ENCODE assay signal across 1 cellular context in the genomic region with DNA sequence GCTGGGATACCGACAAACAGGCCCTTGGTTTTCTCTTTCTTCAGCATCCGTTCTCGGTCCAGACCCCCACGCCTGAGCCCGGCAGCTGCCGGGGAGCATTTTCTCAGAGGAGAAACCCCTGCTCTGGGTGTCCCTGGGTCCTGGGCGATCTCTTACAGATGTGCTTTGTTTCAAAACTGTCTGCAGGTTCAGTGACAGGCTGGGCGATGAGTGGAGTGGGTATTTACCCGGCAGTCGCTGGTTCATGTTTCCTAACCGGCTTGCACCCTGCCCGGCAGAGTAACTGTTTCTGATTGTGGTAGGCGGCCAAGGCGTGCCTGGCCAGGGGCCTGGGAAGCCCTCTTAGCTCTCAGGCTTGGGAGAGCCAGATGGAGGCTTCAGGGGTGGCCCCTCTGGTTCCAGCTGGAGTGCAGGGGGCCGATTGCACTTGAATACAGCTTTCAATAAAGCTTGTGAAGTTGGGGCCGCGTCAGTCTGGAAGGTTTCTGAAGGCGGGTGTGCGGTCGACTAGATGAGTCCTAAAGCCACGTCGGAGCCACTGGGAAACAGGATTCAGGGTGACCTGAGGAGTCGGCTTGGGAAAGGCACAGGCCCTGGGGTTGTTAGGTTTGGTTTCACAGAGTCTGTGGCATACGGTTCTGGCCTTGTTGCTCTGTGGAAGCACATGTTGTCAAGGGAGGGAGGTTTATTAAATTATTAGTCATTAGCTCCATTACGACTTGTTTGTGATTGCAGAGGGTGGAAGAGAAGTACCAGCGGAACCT.
TF ChIP-seq lines count a peak whose summit lies in the region.

No MANE protein-coding gene starts in this region.

TF ChIP-seq in HepG2, 621 proteins besides CTCF, POLR2A, EP300 and RAD21 (continued from another document and continues in another):
- TF ChIP-seq, protein P1, sequence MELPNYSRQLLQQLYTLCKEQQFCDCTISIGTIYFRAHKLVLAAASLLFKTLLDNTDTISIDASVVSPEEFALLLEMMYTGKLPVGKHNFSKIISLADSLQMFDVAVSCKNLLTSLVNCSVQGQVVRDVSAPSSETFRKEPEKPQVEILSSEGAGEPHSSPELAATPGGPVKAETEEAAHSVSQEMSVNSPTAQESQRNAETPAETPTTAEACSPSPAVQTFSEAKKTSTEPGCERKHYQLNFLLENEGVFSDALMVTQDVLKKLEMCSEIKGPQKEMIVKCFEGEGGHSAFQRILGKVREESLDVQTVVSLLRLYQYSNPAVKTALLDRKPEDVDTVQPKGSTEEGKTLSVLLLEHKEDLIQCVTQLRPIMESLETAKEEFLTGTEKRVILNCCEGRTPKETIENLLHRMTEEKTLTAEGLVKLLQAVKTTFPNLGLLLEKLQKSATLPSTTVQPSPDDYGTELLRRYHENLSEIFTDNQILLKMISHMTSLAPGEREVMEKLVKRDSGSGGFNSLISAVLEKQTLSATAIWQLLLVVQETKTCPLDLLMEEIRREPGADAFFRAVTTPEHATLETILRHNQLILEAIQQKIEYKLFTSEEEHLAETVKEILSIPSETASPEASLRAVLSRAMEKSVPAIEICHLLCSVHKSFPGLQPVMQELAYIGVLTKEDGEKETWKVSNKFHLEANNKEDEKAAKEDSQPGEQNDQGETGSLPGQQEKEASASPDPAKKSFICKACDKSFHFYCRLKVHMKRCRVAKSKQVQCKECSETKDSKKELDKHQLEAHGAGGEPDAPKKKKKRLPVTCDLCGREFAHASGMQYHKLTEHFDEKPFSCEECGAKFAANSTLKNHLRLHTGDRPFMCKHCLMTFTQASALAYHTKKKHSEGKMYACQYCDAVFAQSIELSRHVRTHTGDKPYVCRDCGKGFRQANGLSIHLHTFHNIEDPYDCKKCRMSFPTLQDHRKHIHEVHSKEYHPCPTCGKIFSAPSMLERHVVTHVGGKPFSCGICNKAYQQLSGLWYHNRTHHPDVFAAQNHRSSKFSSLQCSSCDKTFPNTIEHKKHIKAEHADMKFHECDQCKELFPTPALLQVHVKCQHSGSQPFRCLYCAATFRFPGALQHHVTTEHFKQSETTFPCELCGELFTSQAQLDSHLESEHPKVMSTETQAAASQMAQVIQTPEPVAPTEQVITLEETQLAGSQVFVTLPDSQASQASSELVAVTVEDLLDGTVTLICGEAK (IDR thresholded peaks at IDR 0.05): no peak
- TF ChIP-seq, protein P1 (CRISPR knock-in tag; IDR thresholded peaks at IDR 0.05): no peak
- TF ChIP-seq, protein P2, sequence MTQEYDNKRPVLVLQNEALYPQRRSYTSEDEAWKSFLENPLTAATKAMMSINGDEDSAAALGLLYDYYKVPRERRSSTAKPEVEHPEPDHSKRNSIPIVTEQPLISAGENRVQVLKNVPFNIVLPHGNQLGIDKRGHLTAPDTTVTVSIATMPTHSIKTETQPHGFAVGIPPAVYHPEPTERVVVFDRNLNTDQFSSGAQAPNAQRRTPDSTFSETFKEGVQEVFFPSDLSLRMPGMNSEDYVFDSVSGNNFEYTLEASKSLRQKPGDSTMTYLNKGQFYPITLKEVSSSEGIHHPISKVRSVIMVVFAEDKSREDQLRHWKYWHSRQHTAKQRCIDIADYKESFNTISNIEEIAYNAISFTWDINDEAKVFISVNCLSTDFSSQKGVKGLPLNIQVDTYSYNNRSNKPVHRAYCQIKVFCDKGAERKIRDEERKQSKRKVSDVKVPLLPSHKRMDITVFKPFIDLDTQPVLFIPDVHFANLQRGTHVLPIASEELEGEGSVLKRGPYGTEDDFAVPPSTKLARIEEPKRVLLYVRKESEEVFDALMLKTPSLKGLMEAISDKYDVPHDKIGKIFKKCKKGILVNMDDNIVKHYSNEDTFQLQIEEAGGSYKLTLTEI (CRISPR knock-in tag; conservative IDR thresholded peaks at IDR 0.05): no peak
- TF ChIP-seq PLSCR1 (CRISPR knock-in tag; IDR thresholded peaks at IDR 0.05; ENCODE audit: borderline replicate concordance) (no peak), ATF5 (CRISPR knock-in tag; IDR thresholded peaks at IDR 0.05; ENCODE audit: low read depth) (no peak), ZNF83 (CRISPR knock-in tag; IDR thresholded peaks at IDR 0.05; ENCODE audit: borderline replicate concordance) (no peak), SAFB2 (CRISPR knock-in tag; IDR thresholded peaks at IDR 0.05; ENCODE audit: borderline replicate concordance, low read depth) (no peak), ISX (CRISPR knock-in tag; conservative IDR thresholded peaks at IDR 0.05) (no peak), E2F2 (CRISPR knock-in tag; IDR thresholded peaks at IDR 0.05; ENCODE audit: borderline replicate concordance) (no peak), ZNF430 (CRISPR knock-in tag; IDR thresholded peaks at IDR 0.05) (0 out of 2 replicates have a peak, but pooled peaks have one; percentile 25), CSRNP1 (CRISPR knock-in tag; IDR thresholded peaks at IDR 0.05) (no peak), GABPB1 (CRISPR knock-in tag; IDR thresholded peaks at IDR 0.05) (no peak), ATF7-NPFF (CRISPR knock-in tag; IDR thresholded peaks at IDR 0.05; ENCODE audit: low read depth) (no peak; the same call in 1 of the 2 replicates), UBTF (CRISPR knock-in tag; IDR thresholded peaks at IDR 0.05) (no peak), BCL3 (CRISPR knock-in tag; IDR thresholded peaks at IDR 0.05) (no peak), ZNF766 (CRISPR knock-in tag; IDR thresholded peaks at IDR 0.05; ENCODE audit: borderline replicate concordance) (no peak), IRF1 (CRISPR knock-in tag; IDR thresholded peaks at IDR 0.05; ENCODE audit: low read depth) (no peak), NCOR1 (IDR thresholded peaks at IDR 0.05; ENCODE audit: borderline replicate concordance, low read length) (no peak), HNRNPH1 (optimal IDR thresholded peaks at IDR 0.05; ENCODE audit: low read depth, low read length) (no peak), ZNF501 (CRISPR knock-in tag; IDR thresholded peaks at IDR 0.05) (peak; percentile 46; the same call in 1 of the 2 replicates), GTF3A (CRISPR knock-in tag; conservative IDR thresholded peaks at IDR 0.05) (no peak), KAT8 (CRISPR knock-in tag; IDR thresholded peaks at IDR 0.05) (no peak), ZNF639 (CRISPR knock-in tag; conservative IDR thresholded peaks at IDR 0.05) (no peak), ZNF292 (CRISPR knock-in tag; IDR thresholded peaks at IDR 0.05; ENCODE audit: borderline replicate concordance, low read depth) (no peak), ZNF615 (CRISPR knock-in tag; IDR thresholded peaks at IDR 0.05; ENCODE audit: borderline replicate concordance) (no peak)
- TF ChIP-seq, protein P3, sequence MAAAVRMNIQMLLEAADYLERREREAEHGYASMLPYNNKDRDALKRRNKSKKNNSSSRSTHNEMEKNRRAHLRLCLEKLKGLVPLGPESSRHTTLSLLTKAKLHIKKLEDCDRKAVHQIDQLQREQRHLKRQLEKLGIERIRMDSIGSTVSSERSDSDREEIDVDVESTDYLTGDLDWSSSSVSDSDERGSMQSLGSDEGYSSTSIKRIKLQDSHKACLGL (CRISPR knock-in tag; IDR thresholded peaks at IDR 0.05): peak; percentile 51
- TF ChIP-seq, protein P4, sequence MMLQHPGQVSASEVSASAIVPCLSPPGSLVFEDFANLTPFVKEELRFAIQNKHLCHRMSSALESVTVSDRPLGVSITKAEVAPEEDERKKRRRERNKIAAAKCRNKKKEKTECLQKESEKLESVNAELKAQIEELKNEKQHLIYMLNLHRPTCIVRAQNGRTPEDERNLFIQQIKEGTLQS (CRISPR knock-in tag; IDR thresholded peaks at IDR 0.05): no peak
